Comparison of ENCODE assay signal across 1 cellular context in genomic region chr17:21283482-21284318, GRCh38.
A peak's percentile ranks its signal among the peaks of the same experiment; 100 is the strongest.
TF ChIP-seq lines count a peak whose summit lies in the region.

No MANE protein-coding gene starts in this region.

TF ChIP-seq in H1, 55 proteins besides CTCF, POLR2A, EP300 and RAD21:
- no peak for TF ChIP-seq HDAC2 (IDR thresholded peaks at IDR 0.05; ENCODE audit: borderline replicate concordance in 1 of 2, low read depth in 2 of 2, low read length in 2 of 2)
- no peak for TF ChIP-seq ATF2 (IDR thresholded peaks at IDR 0.05; ENCODE audit: low read length)
- peak; percentile 46 for TF ChIP-seq KDM4A (IDR thresholded peaks at IDR 0.05; ENCODE audit: low read depth, low read length, severe bottlenecking)
- TF ChIP-seq ZNF274 (IDR thresholded peaks at IDR 0.05; ENCODE audit: borderline replicate concordance, extremely low read depth, low read length): no peak
- peak; percentile 74; the same call in 1 of the 2 replicates for TF ChIP-seq KDM1A (IDR thresholded peaks at IDR 0.05; ENCODE audit: borderline replicate concordance, low read length)
- no peak for TF ChIP-seq CHD7 (IDR thresholded peaks at IDR 0.05; ENCODE audit: insufficient replicate concordance, low read length)
- 0 out of 2 replicates have a peak, but pooled peaks have one; percentile 11 for TF ChIP-seq CREB1 (IDR thresholded peaks at IDR 0.05)
- no peak for TF ChIP-seq SP1 (IDR thresholded peaks at IDR 0.05; ENCODE audit: low read depth, low read length)
- no peak for TF ChIP-seq NANOG (IDR thresholded peaks at IDR 0.05; ENCODE audit: insufficient read depth, low read depth, low read length, poor library complexity, severe bottlenecking)
- TF ChIP-seq TCF12 (IDR thresholded peaks at IDR 0.05; ENCODE audit: low read depth, low read length): no peak
- TF ChIP-seq CBX8 (IDR thresholded peaks at IDR 0.05; ENCODE audit: borderline replicate concordance, low read depth, low read length): no peak
- TF ChIP-seq E2F6 (IDR thresholded peaks at IDR 0.05): 0 out of 2 replicates have a peak, but pooled peaks have one; percentile 24
TF ChIP-seq in H1: peak in this region for 4.
